ENCODE assay signal across 21 cellular contexts in genomic region chr18:42064109-42064508, GRCh38.
"Had no signal": no experiment of that assay in that cellular context is flagged by ENCODE, and none has a peak within 500 bp of the region (broad histone marks: within the 10 kb centered on the region; RNA-seq: fewer than 3 reads in every experiment).

No MANE protein-coding gene starts in this region.

- H3K4me1 Mint-ChIP-seq: activated naive CD4-positive, alpha-beta T cell treated with anti-CD3 and anti-CD28 coated beads, Interleukin-2, amount 50 U/mL, for 24 hours had no signal

- H3K27me3 ChIP-seq: ascending aorta, esophagus squamous epithelium, ovary, right lobe of liver, stomach, upper lobe of left lung had no signal

- H3K4me1 ChIP-seq: ascending aorta, esophagus squamous epithelium, stomach, upper lobe of left lung had no signal

- H3K9me3 Mint-ChIP-seq: activated naive CD4-positive, alpha-beta T cell treated with anti-CD3 and anti-CD28 coated beads, Interleukin-2, amount 50 U/mL, for 24 hours; activated T-cell treated with anti-CD3 and anti-CD28 coated beads, Interleukin-2, amount 50 U/mL, for 4 hours; immature natural killer cell; naive thymus-derived CD8-positive, alpha-beta T cell had no signal

- DNase-seq: activated CD4-positive, alpha-beta T cell treated with anti-CD3 and anti-CD28 coated beads for 48 hours; activated CD4-positive, CD25-positive, alpha-beta regulatory T cell; activated CD8-positive, alpha-beta T cell treated with anti-CD3 and anti-CD28 coated beads, Interleukin-2, amount 10 ng/mL, durations not matched to agents 7 days and 5 days; activated effector memory CD4-positive, alpha-beta T cell treated with anti-CD3 and anti-CD28 coated beads, Interleukin-2, amount 50 U/mL, for 16 hours; activated T-cell treated with anti-CD3 and anti-CD28 coated beads, Interleukin-2, amount 50 U/mL, for 4 hours; cerebellar nuclear complex; cortex of kidney; effector CD4-positive, alpha-beta T cell; esophagus squamous epithelium; immature natural killer cell; naive thymus-derived CD8-positive, alpha-beta T cell; ovary; right lobe of liver; small intestine; stimulated activated CD4-positive, alpha-beta T cell treated with anti-CD3 and anti-CD28 coated beads, Interleukin-15, amount 100 ng/mL, for 24 hours; stimulated activated CD4-positive, alpha-beta T cell treated with anti-CD3 and anti-CD28 coated beads, Interleukin-2, amount 100 ng/mL, for 48 hours; stomach; upper lobe of left lung had no signal

- H3K4me3 ChIP-seq: ascending aorta, esophagus squamous epithelium, ovary, right lobe of liver, stomach, thoracic aorta, upper lobe of left lung had no signal

- H3K27me3 Mint-ChIP-seq: activated naive CD4-positive, alpha-beta T cell treated with anti-CD3 and anti-CD28 coated beads, Interleukin-2, amount 50 U/mL, for 24 hours; naive thymus-derived CD8-positive, alpha-beta T cell had no signal

- FAIRE-seq: small intestine had no signal

- H3K36me3 ChIP-seq: ovary, right lobe of liver had no signal

- H3K9me3 ChIP-seq: ascending aorta, esophagus squamous epithelium, ovary, right lobe of liver, stomach, thoracic aorta, upper lobe of left lung had no signal

- H3K4me3 Mint-ChIP-seq: activated CD8-positive, alpha-beta T cell treated with anti-CD3 and anti-CD28 coated beads, Interleukin-2, amount 10 ng/mL, durations not matched to agents 7 days and 5 days; activated naive CD4-positive, alpha-beta T cell treated with anti-CD3 and anti-CD28 coated beads, Interleukin-2, amount 50 U/mL, for 24 hours; activated T-cell treated with anti-CD3 and anti-CD28 coated beads, Interleukin-2, amount 50 U/mL, for 4 hours; immature natural killer cell; naive thymus-derived CD8-positive, alpha-beta T cell had no signal

- H3K27ac ChIP-seq: ascending aorta, esophagus squamous epithelium, ovary, right lobe of liver, stomach, thoracic aorta, upper lobe of left lung had no signal

- H3K27ac Mint-ChIP-seq: activated CD8-positive, alpha-beta T cell treated with anti-CD3 and anti-CD28 coated beads, Interleukin-2, amount 10 ng/mL, durations not matched to agents 7 days and 5 days; activated naive CD4-positive, alpha-beta T cell treated with anti-CD3 and anti-CD28 coated beads, Interleukin-2, amount 50 U/mL, for 24 hours; immature natural killer cell had no signal

- ATAC-seq: activated CD8-positive, alpha-beta T cell treated with anti-CD3 and anti-CD28 coated beads, Interleukin-2, amount 10 ng/mL, durations not matched to agents 7 days and 5 days; activated T-cell treated with anti-CD3 and anti-CD28 coated beads, Interleukin-2, amount 50 U/mL, for 4 hours; naive thymus-derived CD8-positive, alpha-beta T cell; right lobe of liver had no signal
